In the genomic region with DNA sequence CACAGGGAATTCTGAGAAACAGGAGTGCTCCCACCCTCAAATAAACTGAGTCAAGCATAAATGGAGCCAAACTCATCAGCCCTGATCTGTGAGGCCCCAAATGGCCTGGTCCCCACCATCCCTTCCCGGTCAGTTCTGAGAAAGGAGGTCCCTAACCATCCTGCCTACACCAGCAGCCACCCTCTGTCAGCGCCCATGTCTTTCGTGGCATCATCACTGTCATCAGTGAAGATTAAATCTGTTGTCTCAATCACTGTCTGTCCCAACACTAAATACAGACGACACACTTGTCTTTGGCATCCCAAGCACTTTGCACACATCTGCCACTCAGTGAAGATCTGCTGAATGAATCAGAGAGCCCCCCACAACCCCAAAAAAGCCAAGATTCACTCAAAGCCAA, we compare ENCODE assay signal across 14 cellular contexts. TPM values are rescaled to one million over a fixed set of nuclear protein-coding genes. Genes with fewer than 3 reads are reported as not detected.
DNase-seq lines count a peak whose midpoint lies in the region; ATAC-seq and TF ChIP-seq lines count a peak whose summit lies in the region.
"Had no signal": no experiment of that assay in that cellular context is flagged by ENCODE, and none has a peak within 500 bp of the region (broad histone marks: within the 10 kb centered on the region; RNA-seq: fewer than 3 reads in every experiment).

No MANE protein-coding gene starts in this region.

- H3K9ac ChIP-seq in iPS-15b (ENCODE audit: low read depth, low read length) = no peak overlapping the region

- peaks cover 83 to 96% (median 88%) of the 10 kb centered on the region in 3 donors for H3K4me1 Mint-ChIP-seq in CD8-positive, alpha-beta memory T cell
- peaks cover 58% of the 10 kb centered on the region for H3K4me1 Mint-ChIP-seq in T-helper 17 cell

- H3K27me3 ChIP-seq in CD8-positive, alpha-beta memory T cell (ENCODE audit: insufficient read depth, low read length, poor library complexity, severe bottlenecking) = no peaks in the 10 kb centered on the region
- H3K27me3 ChIP-seq in iPS-15b (ENCODE audit: control insufficient read depth, insufficient read depth, low read length) = peaks cover 69% of the 10 kb centered on the region
- H3K27me3 ChIP-seq in gastrocnemius medialis = no peaks in the 10 kb centered on the region

- CTCF ChIA-PET in CD8-positive, alpha-beta memory T cell (lab: Charles Lee) = interaction anchor here (1.0 to 7.4 kb wide), 3 partner anchors 13 to 22 kb away, joined by 3 to 43 read pairs (median 3); partner anchors contain the start of gene VPS37B

- ATAC-seq in T-helper 17 cell (no peak), gastrocnemius medialis (no peak), GM19397 (IDR thresholded peaks at IDR 0.05; ENCODE audit: unreplicated experiment) (no peak), GM21447 (IDR thresholded peaks at IDR 0.05; ENCODE audit: unreplicated experiment) (no peak)

- H3K36me3 ChIP-seq in CD8-positive, alpha-beta memory T cell (ENCODE audit: insufficient read depth, low read length) = peaks cover 24% of the 10 kb centered on the region
- H3K36me3 ChIP-seq in iPS-15b (ENCODE audit: control insufficient read depth, insufficient read depth, low read length) (peaks cover 17% of the 10 kb centered on the region), gastrocnemius medialis (no peaks in the 10 kb centered on the region)

- no peaks in the 10 kb centered on the region for H3K9me3 ChIP-seq in CD8-positive, alpha-beta memory T cell (ENCODE audit: low read length)
- H3K9me3 ChIP-seq in T-helper 17 cell (ENCODE audit: control insufficient read depth, low read length, poor library complexity, severe bottlenecking) (no peaks in the 10 kb centered on the region), iPS-15b (ENCODE audit: control insufficient read depth, insufficient read depth, low read length) (no peaks in the 10 kb centered on the region), gastrocnemius medialis (no peaks in the 10 kb centered on the region)

- TF ChIP-seq CTCF in gastrocnemius medialis (IDR thresholded peaks at IDR 0.05 in 4 of 5, conservative IDR thresholded peaks at IDR 0.05 in 1 of 5) = no peak

- peak in 1 of 5 donors; percentile 25 for DNase-seq in CD8-positive, alpha-beta memory T cell
- no peak for DNase-seq in T-helper 17 cell
- DNase-seq in gastrocnemius medialis = no peak
- DNase-seq in NCI-H2107 (lab: John Stamatoyannopoulos, UW) = no peak
- DNase-seq in anterior cingulate cortex (lab: John Stamatoyannopoulos, UW) = no peak
- DNase-seq: activated gamma-delta T cell; effector CD4-positive, alpha-beta T cell; NCI-H345; RPMI8226; WERI-Rb-1 had no signal

- H3K27ac Mint-ChIP-seq in CD8-positive, alpha-beta memory T cell = peak overlapping the region; percentile 25 to 97 (median 75)
- peak overlapping the region; percentile 98 for H3K27ac Mint-ChIP-seq in T-helper 17 cell

- H3K4me3 Mint-ChIP-seq in CD8-positive, alpha-beta memory T cell = peak overlapping the region; percentile 2 to 53 (median 31)
- H3K4me3 Mint-ChIP-seq in T-helper 17 cell = peak overlapping the region; percentile 63

- H3K4me1 ChIP-seq in CD8-positive, alpha-beta memory T cell (ENCODE audit: insufficient read depth, low read length) = peaks cover 84% of the 10 kb centered on the region
- H3K4me1 ChIP-seq in iPS-15b (ENCODE audit: control insufficient read depth, insufficient read depth, low read length) (peaks cover 35% of the 10 kb centered on the region), gastrocnemius medialis (peaks cover 53 to 89% of the 10 kb centered on the region in 2 donors)

- in situ Hi-C loops in gastrocnemius medialis (cut with MboI; ENCODE audit: low sequenced_read_pairs in 4 of 4) = no loop called here

- H3K27me3 Mint-ChIP-seq in CD8-positive, alpha-beta memory T cell = no peaks in the 10 kb centered on the region
- H3K27me3 Mint-ChIP-seq in T-helper 17 cell = no peaks in the 10 kb centered on the region

- no peaks in the 10 kb centered on the region for H3K9me3 Mint-ChIP-seq in CD8-positive, alpha-beta memory T cell

- no peak overlapping the region for H3K27ac ChIP-seq in CD8-positive, alpha-beta memory T cell (ENCODE audit: low read depth, low read length)
- peak overlapping the region; percentile 61 to 87 (median 79) for H3K27ac ChIP-seq in gastrocnemius medialis

- H3K36me3 Mint-ChIP-seq in CD8-positive, alpha-beta memory T cell = peaks cover 7 to 47% (median 15%) of the 10 kb centered on the region in 3 donors
- peaks cover 4% of the 10 kb centered on the region for H3K36me3 Mint-ChIP-seq in T-helper 17 cell (ENCODE audit: low read depth)

- TF ChIP-seq POLR2A in gastrocnemius medialis (IDR thresholded peaks at IDR 0.05) = no peak

- POLR2A ChIA-PET in CD8-positive, alpha-beta memory T cell (lab: Charles Lee) = no interaction called here

- H3K4me3 ChIP-seq in CD8-positive, alpha-beta memory T cell (ENCODE audit: low read length) = no peak overlapping the region
- H3K4me3 ChIP-seq in iPS-15b (ENCODE audit: low read depth, low read length) = peak overlapping the region; percentile 20
- H3K4me3 ChIP-seq in gastrocnemius medialis = no peak overlapping the region
- H3K4me3 ChIP-seq: smooth muscle cell had no signal

- intact Hi-C loops in gastrocnemius medialis (cut with DNase I; ENCODE audit: low total_unique reads) = no loop called here

RNA-seq across cellular contexts. Expression of gene VPS37B, which starts 22.4 kb away (rescaled TPM):
- total RNA-seq in CD8-positive, alpha-beta memory T cell = 10 to 100 TPM; 19.3 to 19.9 TPM
- polyA plus RNA-seq in CD8-positive, alpha-beta memory T cell = 30.6 TPM
- total RNA-seq in T-helper 17 cell = 10 to 100 TPM; 82.2 to 90.5 TPM
- total RNA-seq in gastrocnemius medialis = 1 to 10 TPM; 4.8 to 8.2 (median 7.6) TPM

RNA-seq across cellular contexts. Expression of gene HIP1R, which starts 38.3 kb away (rescaled TPM):
- total RNA-seq in CD8-positive, alpha-beta memory T cell = 10 to 100 TPM; 23.8 to 27.2 TPM
- 12.5 TPM for polyA plus RNA-seq in CD8-positive, alpha-beta memory T cell
- total RNA-seq in T-helper 17 cell (10 to 100 TPM; 61.5 to 67.4 TPM), gastrocnemius medialis (10 to 100 TPM in 3 of 4 donors, 1 to 10 TPM in 1; 9.3 to 14.8 (median 14.5) TPM)
